1 cellular context compared by ENCODE assay signal in genomic region chr4:97720869-97721432, GRCh38.
TF ChIP-seq lines count a peak whose summit lies in the region.

No MANE protein-coding gene starts in this region.

TF ChIP-seq in GM12878, 131 proteins besides CTCF, POLR2A, EP300 and RAD21 (continued from another document):
- no peak for TF ChIP-seq ATF2 (IDR thresholded peaks at IDR 0.05; ENCODE audit: low read length)
- no peak for TF ChIP-seq MLLT1 (IDR thresholded peaks at IDR 0.05)
- no peak for TF ChIP-seq CHD1 (IDR thresholded peaks at IDR 0.05; ENCODE audit: low read depth, low read length)
- no peak for TF ChIP-seq USF2 (IDR thresholded peaks at IDR 0.05; ENCODE audit: borderline replicate concordance, low read depth, low read length)
- TF ChIP-seq DPF2 (IDR thresholded peaks at IDR 0.05): no peak
- TF ChIP-seq MXI1 (IDR thresholded peaks at IDR 0.05; ENCODE audit: low read depth, low read length): no peak
- no peak for TF ChIP-seq TARDBP (IDR thresholded peaks at IDR 0.05; ENCODE audit: borderline replicate concordance)
- no peak for TF ChIP-seq IRF3 (IDR thresholded peaks at IDR 0.05)
